29 cellular contexts compared by ENCODE assay signal in the genomic region with DNA sequence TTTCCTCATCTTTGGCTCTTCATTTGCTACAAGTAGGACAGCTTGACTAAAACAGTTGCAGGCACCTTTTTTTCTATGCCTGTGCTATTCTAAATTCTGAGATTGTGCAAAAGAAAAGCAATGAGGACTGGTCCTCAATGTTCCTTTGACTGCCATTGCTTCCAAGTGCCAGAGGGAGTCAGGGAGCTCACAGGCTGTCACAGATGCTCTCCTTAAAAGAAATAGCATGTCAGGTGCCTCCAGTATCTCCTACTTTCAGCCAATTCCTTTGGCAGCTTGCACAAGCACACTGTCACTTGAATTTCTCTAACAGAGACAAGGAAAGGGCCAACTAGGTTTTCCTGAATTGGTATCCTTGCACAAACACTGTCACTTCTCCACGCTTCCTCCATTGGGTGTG.
"Had no signal": no experiment of that assay in that cellular context is flagged by ENCODE, and none has a peak within 500 bp of the region (broad histone marks: within the 10 kb centered on the region; RNA-seq: fewer than 3 reads in every experiment).

No MANE protein-coding gene starts in this region.

- FAIRE-seq: small intestine, urothelium cell line had no signal

- H3K27ac ChIP-seq: neural progenitor cell, ovary, parathyroid adenoma, psoas muscle, right lobe of liver, sigmoid colon, stomach, suprapubic skin, testis, tibial artery, transverse colon, upper lobe of left lung, vagina had no signal

- H3K4me2 ChIP-seq: neural progenitor cell had no signal

- H3K9me3 ChIP-seq: ovary, psoas muscle, right lobe of liver, testis, tibial artery, transverse colon, vagina had no signal

- H3K27me3 Mint-ChIP-seq: progenitor cell of endocrine pancreas; stimulated activated naive B cell treated with anti-CD40 and anti-IgM and Interleukin-4, amounts not matched to agents 10 μg/mL and 1 μg/mL and 100 μg/mL, for 72 hours; stimulated activated naive CD8-positive, alpha-beta T cell treated with anti-CD3 and anti-CD28 coated beads, Interleukin-15, Interleukin-2, amounts not matched to agents 100 ng/mL and 50 ng/mL, for 24 hours had no signal

- DNase-seq: natural killer cell; occipital lobe; ovary; posterior cingulate gyrus; psoas muscle; right cardiac atrium; right lobe of liver; sigmoid colon; small intestine; stimulated activated CD4-positive, alpha-beta T cell treated with anti-CD3 and anti-CD28 coated beads, Interleukin-15, amount 100 ng/mL, for 24 hours; stimulated activated CD4-positive, alpha-beta T cell treated with anti-CD3 and anti-CD28 coated beads, Interleukin-2, amount 100 ng/mL, for 24 hours; stimulated activated CD4-positive, alpha-beta T cell treated with anti-CD3 and anti-CD28 coated beads, Interleukin-2, amount 100 ng/mL, for 48 hours; stimulated activated CD4-positive, alpha-beta T cell treated with anti-CD3 and anti-CD28 coated beads, Interleukin-4, amount 100 ng/mL, for 24 hours; stimulated activated naive B cell treated with anti-CD40 and anti-IgM and Interleukin-4, amounts not matched to agents 10 μg/mL and 1 μg/mL and 100 μg/mL, for 72 hours; stimulated activated naive CD4-positive, alpha-beta T cell treated with Interleukin-2 at 50 U/mL for 16 hours; stomach; testis; tibial artery; transverse colon; upper lobe of left lung had no signal

- H3K4me3 Mint-ChIP-seq: natural killer cell; nephron; neural progenitor cell; stimulated activated effector memory CD8-positive, alpha-beta T cell treated with anti-CD3 and anti-CD28 coated beads, Interleukin-12 subunit alpha, Interleukin-12 subunit beta, amount 100 ng/mL, for 72 hours; stimulated activated naive B cell treated with anti-CD40 and anti-IgM and Interleukin-4, amounts not matched to agents 10 μg/mL and 1 μg/mL and 100 μg/mL, for 72 hours; stimulated activated naive CD8-positive, alpha-beta T cell treated with anti-CD3 and anti-CD28 coated beads, Interleukin-15, Interleukin-2, amounts not matched to agents 100 ng/mL and 50 ng/mL, for 24 hours had no signal

- H3K36me3 Mint-ChIP-seq: natural killer cell; neural progenitor cell; stimulated activated effector memory CD8-positive, alpha-beta T cell treated with anti-CD3 and anti-CD28 coated beads, Interleukin-12 subunit alpha, Interleukin-12 subunit beta, amount 100 ng/mL, for 72 hours; stimulated activated naive B cell treated with anti-CD40 and anti-IgM and Interleukin-4, amounts not matched to agents 10 μg/mL and 1 μg/mL and 100 μg/mL, for 72 hours had no signal

- H3K4me3 ChIP-seq: neural progenitor cell, ovary, psoas muscle, right lobe of liver, sigmoid colon, stomach, suprapubic skin, testis, tibial artery, transverse colon, upper lobe of left lung, vagina had no signal

- H3K79me2 ChIP-seq: parathyroid adenoma had no signal

- H3K4me1 ChIP-seq: neural progenitor cell, parathyroid adenoma, psoas muscle, right lobe of liver, sigmoid colon, stomach, suprapubic skin, testis, tibial artery, transverse colon, upper lobe of left lung, vagina had no signal

- H3K27ac Mint-ChIP-seq: natural killer cell; nephron; neural progenitor cell; progenitor cell of endocrine pancreas; stimulated activated effector memory CD8-positive, alpha-beta T cell treated with anti-CD3 and anti-CD28 coated beads, Interleukin-12 subunit alpha, Interleukin-12 subunit beta, amount 100 ng/mL, for 72 hours; stimulated activated naive B cell treated with anti-CD40 and anti-IgM and Interleukin-4, amounts not matched to agents 10 μg/mL and 1 μg/mL and 100 μg/mL, for 72 hours; stimulated activated naive CD8-positive, alpha-beta T cell treated with anti-CD3 and anti-CD28 coated beads, Interleukin-15, Interleukin-2, amounts not matched to agents 100 ng/mL and 50 ng/mL, for 24 hours had no signal

- H3K27me3 ChIP-seq: neural progenitor cell, ovary, right lobe of liver, sigmoid colon, stomach, suprapubic skin, testis, tibial artery, transverse colon, upper lobe of left lung, vagina had no signal

- ATAC-seq: natural killer cell; psoas muscle; right cardiac atrium; right lobe of liver; stimulated activated effector memory CD8-positive, alpha-beta T cell treated with anti-CD3 and anti-CD28 coated beads, Interleukin-12 subunit alpha, Interleukin-12 subunit beta, amount 100 ng/mL, for 72 hours; stimulated activated naive B cell treated with anti-CD40 and anti-IgM and Interleukin-4, amounts not matched to agents 10 μg/mL and 1 μg/mL and 100 μg/mL, for 72 hours had no signal

- H3K4me1 Mint-ChIP-seq: natural killer cell; nephron; neural progenitor cell; stimulated activated effector memory CD8-positive, alpha-beta T cell treated with anti-CD3 and anti-CD28 coated beads, Interleukin-12 subunit alpha, Interleukin-12 subunit beta, amount 100 ng/mL, for 72 hours; stimulated activated naive B cell treated with anti-CD40 and anti-IgM and Interleukin-4, amounts not matched to agents 10 μg/mL and 1 μg/mL and 100 μg/mL, for 72 hours had no signal

- H3K9ac ChIP-seq: neural progenitor cell, parathyroid adenoma had no signal

- H2AFZ ChIP-seq: neural progenitor cell, parathyroid adenoma had no signal

- H3K36me3 ChIP-seq: neural progenitor cell, ovary, right lobe of liver, sigmoid colon, stomach, suprapubic skin, tibial artery, transverse colon, upper lobe of left lung, vagina had no signal
